8 cellular contexts compared by ENCODE assay signal in the genomic region with DNA sequence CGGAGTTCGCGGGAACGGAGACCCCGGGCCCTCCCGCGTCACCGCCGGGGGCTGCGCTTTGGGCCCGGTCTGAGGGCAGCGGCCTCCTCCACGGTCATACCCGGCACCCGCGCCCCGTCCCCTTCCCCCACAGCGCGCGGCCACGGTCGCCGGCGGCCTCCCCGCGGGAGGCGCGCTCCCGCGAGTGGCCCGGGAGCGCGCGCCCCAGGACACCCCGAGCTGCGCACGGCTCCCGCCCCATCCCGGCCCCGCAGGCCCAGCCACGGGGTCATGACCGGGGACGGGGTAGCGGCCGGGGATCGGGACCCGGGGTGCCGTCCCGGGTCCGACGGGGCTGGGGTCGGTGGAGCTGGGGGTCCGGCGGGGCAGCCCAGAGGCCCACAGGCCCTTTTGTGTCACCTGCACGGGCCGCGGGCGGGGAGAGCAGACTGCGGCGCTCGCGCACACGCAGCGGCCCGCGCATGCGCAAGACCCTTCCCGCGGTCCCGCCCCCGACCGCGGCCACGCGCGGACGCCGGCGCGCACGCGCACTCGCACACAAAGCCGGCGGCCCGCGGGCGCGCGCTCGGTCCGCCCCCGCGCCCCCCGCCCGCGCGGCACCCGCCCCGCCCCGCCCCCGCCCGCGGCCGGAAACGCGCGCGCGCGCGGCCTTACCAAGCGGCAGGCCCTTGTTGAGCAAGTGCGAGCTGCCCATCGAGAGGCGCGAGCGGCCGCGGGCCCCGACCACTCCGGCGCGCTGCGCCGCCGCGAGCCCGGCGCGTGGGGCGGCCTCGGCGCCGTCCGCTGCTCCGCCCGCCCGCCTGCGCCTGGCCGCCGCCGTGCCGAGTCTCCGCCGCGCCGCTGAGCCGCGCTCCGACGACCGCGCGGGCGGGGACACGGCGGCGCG. TPM values are rescaled to one million over a fixed set of nuclear protein-coding genes. Genes with fewer than 3 reads are reported as not detected.
DNase-seq lines count a peak whose midpoint lies in the region; ATAC-seq and TF ChIP-seq lines count a peak whose summit lies in the region.

A gene (minus strand): TSS at position 869 of the 886 bp plus-strand sequence. CDS start 7,799 bp downstream, outside the sequence.

- peak within 1 kb of the TSS; percentile 92 for H3K4me3 Mint-ChIP-seq in HFFc6
- H3K4me3 Mint-ChIP-seq in activated naive CD8-positive, alpha-beta T cell treated with anti-CD3 and anti-CD28 coated beads, Interleukin-2, amount 50 U/mL, for 24 hours: peak within 1 kb of the TSS; percentile 87
- H3K4me3 Mint-ChIP-seq in type B pancreatic cell: peak within 1 kb of the TSS; percentile 89

- H3K27ac Mint-ChIP-seq in HFFc6 (peak within 1 kb of the TSS; percentile 87), type B pancreatic cell (peak within 1 kb of the TSS; percentile 86)
- H3K27ac Mint-ChIP-seq in activated naive CD8-positive, alpha-beta T cell treated with anti-CD3 and anti-CD28 coated beads, Interleukin-2, amount 50 U/mL, for 24 hours: peak within 1 kb of the TSS; percentile 97

- TF ChIP-seq CTCF in GM12875 (IDR thresholded peaks at IDR 0.05; ENCODE audit: borderline replicate concordance, insufficient read depth, low read depth, low read length) (no peak), HFFc6 (IDR thresholded peaks at IDR 0.05) (no peak; the same call in 1 of the 2 replicates), type B pancreatic cell (conservative IDR thresholded peaks at IDR 0.05) (no peak)

- peak within 1 kb of the TSS; percentile 83 for H3K4me3 ChIP-seq in GM12875 (ENCODE audit: low read depth, low read length)

- peaks cover 11% of the 10 kb centered on the region for H3K9me3 Mint-ChIP-seq in HFFc6
- no peaks in the 10 kb centered on the region for H3K9me3 Mint-ChIP-seq in activated naive CD8-positive, alpha-beta T cell treated with anti-CD3 and anti-CD28 coated beads, Interleukin-2, amount 50 U/mL, for 24 hours
- H3K9me3 Mint-ChIP-seq in type B pancreatic cell: no peaks in the 10 kb centered on the region

- H3K4me1 Mint-ChIP-seq in HFFc6 (ENCODE audit: low read depth) (peaks cover 13% of the 10 kb centered on the region), type B pancreatic cell (ENCODE audit: unreplicated experiment) (peaks cover 20% of the 10 kb centered on the region)
- peaks cover 71% of the 10 kb centered on the region for H3K4me1 Mint-ChIP-seq in activated naive CD8-positive, alpha-beta T cell treated with anti-CD3 and anti-CD28 coated beads, Interleukin-2, amount 50 U/mL, for 24 hours

- H3K36me3 Mint-ChIP-seq in HFFc6 (ENCODE audit: low read depth) (peaks cover 30% of the 10 kb centered on the region), type B pancreatic cell (peaks cover 27% of the 10 kb centered on the region)
- peaks cover 27% of the 10 kb centered on the region for H3K36me3 Mint-ChIP-seq in activated naive CD8-positive, alpha-beta T cell treated with anti-CD3 and anti-CD28 coated beads, Interleukin-2, amount 50 U/mL, for 24 hours (ENCODE audit: low read depth)

- intact Hi-C loops in cardiac septum (cut with DNase I) (loop anchor here (1.0 to 5.0 kb wide), 3 partner anchors 40 to 99 kb away; a partner anchor contains a TSS), posterior cingulate gyrus (cut with DNase I) (loop anchor here (1.0 to 5.0 kb wide), 4 partner anchors 41 to 466 kb away; a partner anchor contains a TSS)

- H3K27me3 Mint-ChIP-seq in HFFc6 (ENCODE audit: insufficient read depth) (peaks cover 2% of the 10 kb centered on the region), type B pancreatic cell (no peaks in the 10 kb centered on the region)
- no peaks in the 10 kb centered on the region for H3K27me3 Mint-ChIP-seq in activated naive CD8-positive, alpha-beta T cell treated with anti-CD3 and anti-CD28 coated beads, Interleukin-2, amount 50 U/mL, for 24 hours

- DNase-seq in HFFc6 (peak; percentile 52), NAMALWA (ENCODE audit: low spot score) (peak; percentile 86), SW480 (ENCODE audit: low spot score) (peak; percentile 58), cardiac septum (ENCODE audit: low spot score) (peak; percentile 90), posterior cingulate gyrus (peak in 9 of 10 donors; percentile 55 to 95 (median 58)), type B pancreatic cell (ENCODE audit: extremely low spot score, unreplicated experiment) (peak; percentile 89)
- DNase-seq in activated naive CD8-positive, alpha-beta T cell treated with anti-CD3 and anti-CD28 coated beads, Interleukin-2, amount 50 U/mL, for 24 hours: peak; percentile 86

- peak; percentile 43 for ATAC-seq in activated naive CD8-positive, alpha-beta T cell treated with anti-CD3 and anti-CD28 coated beads, Interleukin-2, amount 50 U/mL, for 24 hours

RNA-seq across cellular contexts. Expression of the gene that starts here (rescaled TPM):
- total RNA-seq in HFFc6 (2021; fragmentation: NEBNext Ultra II Directional; extraction: Animal tissue kit (Norgen Biotek cat#: 25700)): 100 to 1,000 TPM; 109 to 126 (median 114) TPM
- total RNA-seq in cardiac septum (129 TPM), type B pancreatic cell (ENCODE audit: low replicate concordance) (147 and 165 TPM in 2 replicates)

Comparison
In these comparisons a context has a peak if more than half of its experiments do, and no peak if none do; other contexts are left out.
1. Peak in every context shown above with its lines: DNase-seq, ATAC-seq and H3K4me3 ChIP-seq.